Comparison of ENCODE assay signal across 20 cellular contexts in the genomic region with DNA sequence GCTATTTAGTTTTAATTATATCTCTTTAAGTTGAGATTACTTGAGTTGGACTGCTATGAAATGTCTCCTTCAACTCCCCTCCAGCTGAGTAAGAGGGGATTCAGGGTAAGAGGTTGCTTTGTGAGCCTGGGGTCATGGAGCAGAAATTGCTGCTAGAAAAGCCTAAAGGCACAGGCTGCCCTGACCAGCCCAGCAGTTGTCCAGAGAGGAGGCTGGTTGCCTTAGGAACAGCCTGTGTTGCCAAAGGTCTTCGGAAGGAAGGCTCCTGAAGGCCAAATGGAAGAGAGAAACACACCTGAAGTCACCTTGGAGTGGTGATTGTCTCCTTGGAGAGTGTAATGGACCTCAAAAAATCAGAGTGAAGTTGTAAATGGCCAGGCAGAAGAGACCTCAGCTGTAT.
DNase-seq lines count a peak whose midpoint lies in the region; TF ChIP-seq lines count a peak whose summit lies in the region.
"Had no signal": no experiment of that assay in that cellular context is flagged by ENCODE, and none has a peak within 500 bp of the region (broad histone marks: within the 10 kb centered on the region; RNA-seq: fewer than 3 reads in every experiment).

No MANE protein-coding gene starts in this region.

- H2BK15ac ChIP-seq in neuronal stem cell (ENCODE audit: low read length) = no peak overlapping the region

- no peak overlapping the region for H2BK5ac ChIP-seq in neuronal stem cell (ENCODE audit: low read length)

- no peak overlapping the region for H2BK12ac ChIP-seq in neuronal stem cell (ENCODE audit: low read length)

- no peaks in the 10 kb centered on the region for H3K36me3 ChIP-seq in OCI-LY3 (replicated peaks; ENCODE audit: low read depth, low read length)
- H3K36me3 ChIP-seq in neuronal stem cell (replicated peaks in 1 of 2; ENCODE audit: control insufficient read depth in 2 of 2, insufficient read depth in 2 of 2, low read length in 2 of 2) = no peaks in the 10 kb centered on the region
- H3K36me3 ChIP-seq in SJCRH30 = no peaks in the 10 kb centered on the region
- H3K36me3 ChIP-seq: BE2C had no signal

- no peaks in the 10 kb centered on the region for H3K79me2 ChIP-seq in OCI-LY3 (ENCODE audit: low read length)

- H2AFZ ChIP-seq in OCI-LY3 (ENCODE audit: low read depth, low read length) = peak overlapping the region; percentile 88
- H2AFZ ChIP-seq in neuronal stem cell (ENCODE audit: low read length) = peak overlapping the region; percentile 69

- H2BK120ac ChIP-seq in neuronal stem cell (ENCODE audit: low read depth, low read length) = no peak overlapping the region

- no peak overlapping the region for H3K18ac ChIP-seq in neuronal stem cell (ENCODE audit: low read length)

- no CpG with 5 or more reads among the region's 1 CpG for WGBS in neuronal stem cell (ENCODE audit: extremely low coverage in 2 of 2, insufficient read length in 2 of 2, insufficient replicate concordance in 1 of 2), 2 donors

- H2AK5ac ChIP-seq in neuronal stem cell (ENCODE audit: low read depth, low read length) = no peak overlapping the region

- DNase-seq in NCI-H1417 (lab: John Stamatoyannopoulos, UW) (peak in 2 of 3 experiments; percentile 11 to 38), NCI-H1417 treated with DMSO at 0.1 percent for 48 hours (lab: John Stamatoyannopoulos, UW) (no peak), iPS-NIHi11 (ENCODE audit: low spot score) (peak; percentile 14), neuronal stem cell (ENCODE audit: low spot score) (no peak), DMS 273 (lab: John Stamatoyannopoulos, UW; ENCODE audit: unreplicated experiment) (no peak), AG20443 (ENCODE audit: low spot score) (no peak), SJCRH30 (no peak)
- DNase-seq: BE2C; CD8-positive, alpha-beta memory T cell; DMS79 treated with DMSO at 0.1 percent for 48 hours; H7; Kasumi-1; NCI-H187 treated with DMSO at 0.1 percent for 48 hours; NCI-H2107; NCI-H510A; NCI-H774; PC-3 had no signal

- H3K4ac ChIP-seq in neuronal stem cell (ENCODE audit: low read length) = no peak overlapping the region

- no peak overlapping the region for H4K8ac ChIP-seq in neuronal stem cell (ENCODE audit: low read depth, low read length)

- H3K4me3 ChIP-seq in OCI-LY3 (ENCODE audit: low read length) = no peak overlapping the region
- no peak overlapping the region for H3K4me3 ChIP-seq in neuronal stem cell (ENCODE audit: low read length in 2 of 2)
- H3K4me3 ChIP-seq in SJCRH30 = no peak overlapping the region
- H3K4me3 ChIP-seq: K562 had no signal

- no peak overlapping the region for H3K23ac ChIP-seq in neuronal stem cell (ENCODE audit: low read depth, low read length, poor library complexity)

- H3K4me1 ChIP-seq in OCI-LY3 (ENCODE audit: low read length) (no peaks in the 10 kb centered on the region), neuronal stem cell (ENCODE audit: control insufficient read depth in 2 of 2, insufficient read depth in 1 of 2, low read depth in 1 of 2, low read length in 2 of 2) (peaks cover 0 to 3% of the 10 kb centered on the region in 2 donors), SJCRH30 (no peaks in the 10 kb centered on the region)
- H3K4me1 ChIP-seq: BE2C had no signal

- H3K27ac ChIP-seq in OCI-LY3 (ENCODE audit: low read length) (no peak overlapping the region), neuronal stem cell (replicated peaks; ENCODE audit: low read length) (no peak overlapping the region), SJCRH30 (no peak overlapping the region)
- H3K27ac ChIP-seq: 22Rv1 had no signal

- no peaks in the 10 kb centered on the region for H4K20me1 ChIP-seq in OCI-LY3 (ENCODE audit: insufficient read depth, low read length)

- H4K91ac ChIP-seq in neuronal stem cell (ENCODE audit: low read depth, low read length, poor library complexity) = no peak overlapping the region

- H3K9ac ChIP-seq in OCI-LY3 (ENCODE audit: low read length) (no peak overlapping the region), neuronal stem cell (ENCODE audit: low read depth, low read length, poor library complexity) (no peak overlapping the region)

- no peaks in the 10 kb centered on the region for H3K79me1 ChIP-seq in neuronal stem cell (ENCODE audit: low read depth, low read length)

- H3K27me3 ChIP-seq in OCI-LY3 (ENCODE audit: low read depth, low read length) = no peaks in the 10 kb centered on the region
- H3K27me3 ChIP-seq in neuronal stem cell (ENCODE audit: control insufficient read depth in 3 of 3, insufficient read depth in 3 of 3, low read depth in 1 of 3, low read length in 3 of 3) = no peaks in the 10 kb centered on the region
- no peaks in the 10 kb centered on the region for H3K27me3 ChIP-seq in SJCRH30
- H3K27me3 ChIP-seq: BE2C had no signal

- H3K4me2 ChIP-seq in OCI-LY3 (ENCODE audit: low read length) (no peak overlapping the region), neuronal stem cell (ENCODE audit: insufficient read depth, low read length, poor library complexity, severe bottlenecking) (no peak overlapping the region)

- H3K14ac ChIP-seq in neuronal stem cell (ENCODE audit: low read length) = no peak overlapping the region

- H3K9me3 ChIP-seq in OCI-LY3 (ENCODE audit: insufficient read depth, low read length) (no peaks in the 10 kb centered on the region), neuronal stem cell (replicated peaks in 1 of 2; ENCODE audit: control insufficient read depth in 2 of 2, insufficient read depth in 1 of 2, low read depth in 1 of 2, low read length in 2 of 2) (no peaks in the 10 kb centered on the region), SJCRH30 (replicated peaks) (no peaks in the 10 kb centered on the region)
- H3K9me3 ChIP-seq: BE2C had no signal

- TF ChIP-seq CTCF in OCI-LY3 (IDR thresholded peaks at IDR 0.05; ENCODE audit: low read depth, low read length) = no peak

Comparison
In these comparisons a context has a peak if more than half of its experiments do, and no peak if none do; other contexts are left out.
1. DNase-seq: peak in NCI-H1417 (2 of 3) and iPS-NIHi11 (single experiment); none in NCI-H1417 treated with DMSO at 0.1 percent for 48 hours (single experiment), neuronal stem cell (single experiment), DMS 273 (single experiment), AG20443 (single experiment) and SJCRH30 (0 of 2).